ENCODE assay signal across 12 cellular contexts in genomic region chr22:40076702-40077645, GRCh38.
A peak's percentile ranks its signal among the peaks of the same experiment; 100 is the strongest.
DNase-seq lines count a peak whose midpoint lies in the region; ATAC-seq and TF ChIP-seq lines count a peak whose summit lies in the region.
"Had no signal": no experiment of that assay in that cellular context is flagged by ENCODE, and none has a peak within 500 bp of the region (broad histone marks: within the 10 kb centered on the region; RNA-seq: fewer than 3 reads in every experiment).

No MANE protein-coding gene starts in this region.

- intact Hi-C loops in natural killer cell (cut with micrococcal nuclease) = no loop called here

- TF ChIP-seq CTCF in natural killer cell (IDR thresholded peaks at IDR 0.05) = no peak
- TF ChIP-seq CTCF in GM10248 (IDR thresholded peaks at IDR 0.05; ENCODE audit: control extremely low read depth, extremely low read depth, low read depth, missing control alignments) = no peak

- H3K4me3 Mint-ChIP-seq in natural killer cell = peak overlapping the region; percentile 11
- H3K4me3 Mint-ChIP-seq: nephron; T-helper 1 cell treated with Interleukin-12 subunit alpha and Interleukin-12 subunit beta and Interleukin-4 antibody, amounts not matched to agents 30 μg/mL and 1 μg/mL, for 36 hours had no signal

- peaks cover 41 to 58% of the 10 kb centered on the region in 2 donors for H3K4me1 Mint-ChIP-seq in natural killer cell
- H3K4me1 Mint-ChIP-seq: nephron had no signal

- POLR2A ChIA-PET in GM10248 (lab: Yijun Ruan, JAX) = no interaction called here

- peak; percentile 12 to 43 (median 28) for ATAC-seq in natural killer cell
- ATAC-seq in HG02885 (IDR thresholded peaks at IDR 0.05; ENCODE audit: poor library complexity, unreplicated experiment) = no peak

- H3K27ac Mint-ChIP-seq in natural killer cell = peak overlapping the region; percentile 55 to 63
- H3K27ac Mint-ChIP-seq: nephron; T-helper 1 cell treated with Interleukin-12 subunit alpha and Interleukin-12 subunit beta and Interleukin-4 antibody, amounts not matched to agents 30 μg/mL and 1 μg/mL, for 36 hours had no signal

- CTCF ChIA-PET in GM10248 (lab: Yijun Ruan, JAX) = interaction anchor here (1.3 to 1.4 kb wide), 2 partner anchors 22 to 30 kb away, joined by 3 read pairs; no protein-coding TSS in a partner anchor

- H3K36me3 Mint-ChIP-seq in natural killer cell = no peaks in the 10 kb centered on the region

- DNase-seq in EH (ENCODE audit: low read depth) = peak; percentile 25
- peak; percentile 51 for DNase-seq in M059J (ENCODE audit: low read depth)
- DNase-seq in amniotic epithelial cell (ENCODE audit: low read depth) = peak; percentile 56
- DNase-seq in natural killer cell = no peak
- DNase-seq in GM10248 (ENCODE audit: extremely low spot score) = no peak
- no peak for DNase-seq in HK-2 (ENCODE audit: unreplicated experiment)
- DNase-seq: activated gamma-delta T cell, NCI-H69, stomach had no signal

- H3K9me3 Mint-ChIP-seq in natural killer cell = no peaks in the 10 kb centered on the region
- H3K9me3 Mint-ChIP-seq: nephron; T-helper 1 cell treated with Interleukin-12 subunit alpha and Interleukin-12 subunit beta and Interleukin-4 antibody, amounts not matched to agents 30 μg/mL and 1 μg/mL, for 36 hours had no signal

- no peaks in the 10 kb centered on the region for H3K27me3 Mint-ChIP-seq in natural killer cell (ENCODE audit: low read depth in 2 of 2)

Comparison
In these comparisons a context has a peak if more than half of its experiments do, and no peak if none do; other contexts are left out.
1. DNase-seq: peak in EH (single experiment), M059J (single experiment) and amniotic epithelial cell (single experiment); none in natural killer cell (single experiment), GM10248 (single experiment) and HK-2 (single experiment).